In genomic region chr3:141331370-141332318, GRCh38 we compare ENCODE assay signal across 1 cellular context.
A peak's percentile ranks its signal among the peaks of the same experiment; 100 is the strongest.
TF ChIP-seq lines count a peak whose summit lies in the region.

No MANE protein-coding gene starts in this region.

TF ChIP-seq in HEK293, 187 proteins besides CTCF, POLR2A, EP300 and RAD21 (continued from another document and continues in another):
- TF ChIP-seq HIC1 (tag by site-specific recombination; IDR thresholded peaks at IDR 0.05) (peak; percentile 41; the same call in 1 of the 2 replicates), ZNF692 (tag by site-specific recombination; IDR thresholded peaks at IDR 0.05) (no peak), ZEB2 (tag by site-specific recombination; IDR thresholded peaks at IDR 0.05) (no peak), ZBTB8A (tag by site-specific recombination; IDR thresholded peaks at IDR 0.05) (no peak), ZSCAN23 (tag by site-specific recombination; IDR thresholded peaks at IDR 0.05) (no peak), ZNF768 (tag by site-specific recombination; IDR thresholded peaks at IDR 0.05) (no peak), ZNF266 (tag by site-specific recombination; IDR thresholded peaks at IDR 0.05; ENCODE audit: low read depth) (no peak), ZFHX2 (tag by site-specific recombination; conservative IDR thresholded peaks at IDR 0.05) (no peak), ZNF16 (tag by site-specific recombination; IDR thresholded peaks at IDR 0.05; ENCODE audit: low read depth) (no peak), ZBTB44 (tag by site-specific recombination; IDR thresholded peaks at IDR 0.05) (no peak), ZNF707 (tag by site-specific recombination; IDR thresholded peaks at IDR 0.05) (no peak), ZNF624 (tag by site-specific recombination; IDR thresholded peaks at IDR 0.05) (no peak), SP7 (tag by site-specific recombination; IDR thresholded peaks at IDR 0.05) (peak; percentile 39; the same call in 1 of the 2 replicates), ZNF530 (tag by site-specific recombination; IDR thresholded peaks at IDR 0.05; ENCODE audit: low read depth) (no peak), ZBTB11 (tag by site-specific recombination; conservative IDR thresholded peaks at IDR 0.05; ENCODE audit: low read depth) (no peak), ZNF544 (tag by site-specific recombination; IDR thresholded peaks at IDR 0.05) (no peak), ATF2 (tag by site-specific recombination; IDR thresholded peaks at IDR 0.05; ENCODE audit: low read depth) (no peak), GLIS2 (tag by site-specific recombination; IDR thresholded peaks at IDR 0.05) (0 out of 2 replicates have a peak, but pooled peaks have one; percentile 39), ZNF639 (tag by site-specific recombination; IDR thresholded peaks at IDR 0.05) (peak; percentile 52; the same call in 1 of the 2 replicates), ZNF658 (tag by site-specific recombination; IDR thresholded peaks at IDR 0.05) (no peak), EGR2 (tag by site-specific recombination; IDR thresholded peaks at IDR 0.05; ENCODE audit: low read depth) (no peak), KLF1 (tag by site-specific recombination; IDR thresholded peaks at IDR 0.05) (no peak), PBX3 (CRISPR knock-in tag; IDR thresholded peaks at IDR 0.05) (no peak), ZBTB7A (tag by site-specific recombination; IDR thresholded peaks at IDR 0.05; ENCODE audit: low read depth) (no peak), ZNF202 (tag by site-specific recombination; IDR thresholded peaks at IDR 0.05; ENCODE audit: borderline replicate concordance) (no peak), PRDM10 (tag by site-specific recombination; IDR thresholded peaks at IDR 0.05) (no peak), ZNF133 (tag by site-specific recombination; IDR thresholded peaks at IDR 0.05) (no peak), ZNF558 (tag by site-specific recombination; IDR thresholded peaks at IDR 0.05) (no peak), ZNF146 (tag by site-specific recombination; IDR thresholded peaks at IDR 0.05) (no peak), ZNF184 (tag by site-specific recombination; IDR thresholded peaks at IDR 0.05) (peak; percentile 32; the same call in 1 of the 2 replicates), GLIS1 (tag by site-specific recombination; IDR thresholded peaks at IDR 0.05) (peak; percentile 76), ZNF501 (tag by site-specific recombination; IDR thresholded peaks at IDR 0.05) (no peak), ZBTB17 (tag by site-specific recombination; IDR thresholded peaks at IDR 0.05) (peak; percentile 22; the same call in 1 of the 2 replicates), PRDM6 (tag by site-specific recombination; IDR thresholded peaks at IDR 0.05) (no peak), ZNF529 (tag by site-specific recombination; IDR thresholded peaks at IDR 0.05; ENCODE audit: insufficient replicate concordance) (no peak), HOXA7 (CRISPR knock-in tag; IDR thresholded peaks at IDR 0.05; ENCODE audit: borderline replicate concordance) (no peak), ZNF335 (tag by site-specific recombination; conservative IDR thresholded peaks at IDR 0.05) (peak; percentile 75), ZNF398 (tag by site-specific recombination; IDR thresholded peaks at IDR 0.05) (no peak), ZXDB (tag by site-specific recombination; IDR thresholded peaks at IDR 0.05) (no peak), SP2 (tag by site-specific recombination; IDR thresholded peaks at IDR 0.05) (no peak), ZNF433 (tag by site-specific recombination; IDR thresholded peaks at IDR 0.05; ENCODE audit: low read depth) (no peak), ZNF785 (tag by site-specific recombination; IDR thresholded peaks at IDR 0.05) (no peak), ZNF366 (tag by site-specific recombination; conservative IDR thresholded peaks at IDR 0.05) (peak; percentile 44)
